23 cellular contexts compared by ENCODE assay signal in the genomic region with DNA sequence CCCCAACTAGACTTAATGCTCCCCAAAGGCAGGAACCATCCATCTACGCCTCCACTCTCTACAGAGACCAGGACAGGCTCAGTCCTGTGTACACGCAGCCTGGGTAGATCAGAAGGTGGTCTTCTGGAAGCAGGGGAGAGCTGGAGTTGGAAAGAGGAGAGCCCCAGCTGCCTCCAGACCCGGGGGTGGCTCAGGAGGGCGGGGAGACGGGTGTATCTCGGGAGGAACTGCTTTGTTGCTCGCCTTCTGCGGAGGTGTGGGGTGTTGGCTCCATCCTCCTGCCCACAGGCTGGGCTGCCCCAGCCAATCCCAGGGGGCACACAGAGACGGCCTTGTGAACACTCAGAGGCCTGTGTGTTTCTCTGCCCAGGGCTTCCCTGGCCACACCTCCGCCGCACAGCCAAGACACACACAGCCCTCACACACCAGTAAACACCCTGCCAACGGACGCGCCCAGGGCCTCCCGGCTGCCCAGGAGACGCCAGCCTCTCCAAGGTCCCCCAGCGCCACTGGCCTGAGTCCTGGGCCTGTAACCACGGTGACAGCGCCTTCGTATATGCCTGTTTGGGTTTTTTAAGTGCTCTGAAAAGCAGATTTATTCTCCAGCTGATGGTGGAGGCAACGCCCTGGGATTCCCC.
DNase-seq lines count a peak whose midpoint lies in the region; ATAC-seq, FAIRE-seq and TF ChIP-seq lines count a peak whose summit lies in the region.
"Had no signal": no experiment of that assay in that cellular context is flagged by ENCODE, and none has a peak within 500 bp of the region (broad histone marks: within the 10 kb centered on the region; RNA-seq: fewer than 3 reads in every experiment).

No MANE protein-coding gene starts in this region.

- H3K27me3 ChIP-seq in Panc1 (ENCODE audit: control insufficient read depth, insufficient read depth, low read length) = no peaks in the 10 kb centered on the region; the same call in 1 of the 2 replicates
- H3K27me3 ChIP-seq in HepG2 (ENCODE audit: control insufficient read depth in 1 of 2, insufficient read depth in 2 of 2, low read length in 2 of 2) = peaks cover 11 to 53% of the 10 kb centered on the region in 2 experiments; a peak in 4 of 5 replicates
- H3K27me3 ChIP-seq in testis = no peaks in the 10 kb centered on the region
- H3K27me3 ChIP-seq: right lobe of liver, tibial nerve had no signal

- TF ChIP-seq POLR2A in HepG2 (IDR thresholded peaks at IDR 0.05; ENCODE audit: insufficient read depth in 1 of 2, low read depth in 2 of 2, low read length in 2 of 2) (no peak), testis (IDR thresholded peaks at IDR 0.05) (no peak)

- no peak for FAIRE-seq in HepG2 (lab: Jason Lieb, UNC)
- FAIRE-seq: endometrium had no signal

- no peaks in the 10 kb centered on the region for H3K4me1 ChIP-seq in Panc1 (ENCODE audit: control insufficient read depth, insufficient read depth, low read length)
- no peaks in the 10 kb centered on the region for H3K4me1 ChIP-seq in HepG2 (ENCODE audit: insufficient read depth, low read length)
- H3K4me1 ChIP-seq in testis = no peaks in the 10 kb centered on the region
- H3K4me1 ChIP-seq: right lobe of liver had no signal

- in situ Hi-C loops in Panc1 (cut with HindIII; ENCODE audit: low pct_unique_long_range_greater_than_20kb, low sequenced_read_pairs) (no loop called here), HepG2 (cut with HindIII; ENCODE audit: extremely low pct_ligation_motif_present, low pct_unique_long_range_greater_than_20kb) (no loop called here)

- intact Hi-C loops in Panc1 (cut with micrococcal nuclease; ENCODE audit: unreplicated experiment) = no loop called here
- intact Hi-C loops in HepG2 (cut with micrococcal nuclease; ENCODE audit: unreplicated experiment) = no loop called here
- intact Hi-C loops in testis (cut with DNase I; ENCODE audit: low total_unique reads) = no loop called here

- ATAC-seq in Panc1 (peak; percentile 50; the same call in 1 of the 2 replicates), HepG2 (peak; percentile 38; the same call in 2 of the 3 replicates)
- ATAC-seq: activated naive CD8-positive, alpha-beta T cell treated with anti-CD3 and anti-CD28 coated beads, Interleukin-2, amount 50 U/mL, for 24 hours; activated T-cell treated with anti-CD3 and anti-CD28 coated beads, Interleukin-2, amount 50 U/mL, for 4 hours had no signal

- TF ChIP-seq CTCF in Panc1 (IDR thresholded peaks at IDR 0.05) (no peak), HepG2 (CRISPR knock-in tag; IDR thresholded peaks at IDR 0.05) (no peak), testis (IDR thresholded peaks at IDR 0.05) (no peak)

- no peaks in the 10 kb centered on the region for H3K9me3 ChIP-seq in Panc1 (ENCODE audit: control insufficient read depth, insufficient read depth, low read depth, low read length)
- no peaks in the 10 kb centered on the region for H3K9me3 ChIP-seq in HepG2 (ENCODE audit: low read length)
- H3K9me3 ChIP-seq in testis = no peaks in the 10 kb centered on the region
- H3K9me3 ChIP-seq: right lobe of liver had no signal

- H3K36me3 ChIP-seq in Panc1 (ENCODE audit: control insufficient read depth, insufficient read depth, low read length) (no peaks in the 10 kb centered on the region), HepG2 (replicated peaks in 1 of 2; ENCODE audit: control insufficient read depth in 1 of 2, insufficient read depth in 2 of 2, low read length in 2 of 2) (no peaks in the 10 kb centered on the region), testis (ENCODE audit: low read depth, missing control alignments) (no peaks in the 10 kb centered on the region)
- H3K36me3 ChIP-seq: right lobe of liver had no signal

- H3K79me2 ChIP-seq in HepG2 (ENCODE audit: insufficient read depth, low read length) = no peaks in the 10 kb centered on the region

- H3K4me2 ChIP-seq in HepG2 (ENCODE audit: low read depth, low read length) = no peak overlapping the region

- BruUV-seq in Panc1 (replicated peaks; lab: Mats Ljungman, UMichigan) = no TSS peak
- BruUV-seq in HepG2 (replicated peaks; lab: Mats Ljungman, UMichigan) = no TSS peak

- H3K4me3 ChIP-seq in Panc1 (ENCODE audit: low read depth in 2 of 2, low read length in 2 of 2) (no peak overlapping the region), HepG2 (replicated peaks in 1 of 3; ENCODE audit: insufficient read depth in 1 of 3, low read depth in 2 of 3, low read length in 3 of 3) (no peak overlapping the region), testis (no peak overlapping the region)
- H3K4me3 ChIP-seq: right lobe of liver, SK-N-MC, tibial nerve had no signal

- DNase-seq in DMS53 (lab: John Stamatoyannopoulos, UW) (peak; percentile 38), DMS53 treated with DMSO at 0.1 percent for 48 hours (lab: John Stamatoyannopoulos, UW; ENCODE audit: unreplicated experiment) (no peak), Panc1 (ENCODE audit: low read depth, low spot score) (no peak), HepG2 (ENCODE audit: low spot score) (no peak), testis (peak; percentile 81), A172 (ENCODE audit: low spot score) (no peak), MV-4-11 (lab: John Stamatoyannopoulos, UW) (no peak), NCI-H1048 (lab: John Stamatoyannopoulos, UW) (no peak)
- DNase-seq: 8988T; activated naive CD8-positive, alpha-beta T cell treated with anti-CD3 and anti-CD28 coated beads, Interleukin-2, amount 50 U/mL, for 24 hours; activated T-cell treated with anti-CD3 and anti-CD28 coated beads, Interleukin-2, amount 50 U/mL, for 4 hours; CD4-positive, CD25-positive, alpha-beta regulatory T cell; foreskin melanocyte; HCEC 1CT; NCI-H2227 treated with DMSO at 0.1 percent for 48 hours; nephron progenitor cell; OCI-M1; right lobe of liver; stimulated activated CD4-positive, alpha-beta T cell treated with anti-CD3 and anti-CD28 coated beads, Interleukin-4, amount 100 ng/mL, for 1 hour; stimulated activated CD8-positive, alpha-beta memory T cell treated with anti-CD3 and anti-CD28 coated beads, Interleukin-4, amount 100 ng/mL, for 48 hours had no signal

- H4K20me1 ChIP-seq in HepG2 (ENCODE audit: insufficient read depth, low read length) = no peaks in the 10 kb centered on the region

- no peak for TF ChIP-seq RAD21 in HepG2 (CRISPR knock-in tag; IDR thresholded peaks at IDR 0.05)

- H3K27ac ChIP-seq in Panc1 (ENCODE audit: low read length) (no peak overlapping the region), HepG2 (ENCODE audit: extremely low read length, insufficient read depth, low read length) (no peak overlapping the region), testis (no peak overlapping the region)
- H3K27ac ChIP-seq: right lobe of liver, SK-N-MC had no signal

- H3K9ac ChIP-seq in HepG2 (ENCODE audit: insufficient read depth, low read depth, low read length) = no peak overlapping the region

- 6% methylated on average over 20 of the region's 21 CpGs for WGBS in HepG2 (ENCODE audit: low lambda C conversion rate)
- WGBS in testis, 2 donors = 56 to 73% methylated on average over 11 to 15 of the region's 21 CpGs

- CTCF ChIA-PET in Panc1 (lab: Charles Lee) (no interaction called here), HepG2 (lab: Yijun Ruan, JAX; ENCODE audit: low intra/inter-chr PET ratio, low total read pairs) (no interaction called here)

- no peak overlapping the region for H2AFZ ChIP-seq in HepG2 (ENCODE audit: low read length)

- no peak for TF ChIP-seq EP300 in HepG2 (IDR thresholded peaks at IDR 0.05; ENCODE audit: low read depth in 2 of 2, low read length in 2 of 2)
- no peak for TF ChIP-seq EP300 in HepG2 (CRISPR knock-in tag; IDR thresholded peaks at IDR 0.05; ENCODE audit: borderline replicate concordance)

- POLR2A ChIA-PET in Panc1 (lab: Charles Lee) (no interaction called here), HepG2 (lab: Yijun Ruan, JAX) (no interaction called here)

TF ChIP-seq in HepG2, 621 proteins besides CTCF, POLR2A, EP300 and RAD21 (continues in another document):
- TF ChIP-seq, protein P1, sequence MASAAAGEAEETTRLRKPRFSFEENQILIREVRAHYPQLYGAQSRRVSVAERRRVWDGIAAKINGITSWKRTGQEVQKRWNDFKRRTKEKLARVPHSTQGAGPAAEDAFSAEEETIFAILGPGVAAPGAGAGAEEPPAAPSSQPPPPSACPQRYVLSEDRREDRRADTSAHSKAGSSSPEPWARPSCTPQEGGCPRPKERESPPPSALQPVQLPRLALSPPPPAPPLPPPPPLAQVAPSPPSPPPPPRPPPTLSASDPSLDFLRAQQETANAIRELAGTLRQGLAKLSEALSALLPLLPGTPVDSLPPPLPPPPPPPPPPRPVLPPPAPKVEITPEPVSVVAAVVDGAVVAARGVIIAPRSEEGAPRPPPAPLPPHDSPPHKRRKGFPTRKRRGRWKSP (CRISPR knock-in tag; IDR thresholded peaks at IDR 0.05) = no peak
- TF ChIP-seq MBNL3 (CRISPR knock-in tag; conservative IDR thresholded peaks at IDR 0.05) = no peak
- TF ChIP-seq ZNF781 (CRISPR knock-in tag; IDR thresholded peaks at IDR 0.05; ENCODE audit: borderline replicate concordance, not compliant biosample characterization) = no peak
- no peak for TF ChIP-seq TEAD3 (CRISPR knock-in tag; optimal IDR thresholded peaks at IDR 0.05; ENCODE audit: borderline replicate concordance)
- TF ChIP-seq, protein P2, sequence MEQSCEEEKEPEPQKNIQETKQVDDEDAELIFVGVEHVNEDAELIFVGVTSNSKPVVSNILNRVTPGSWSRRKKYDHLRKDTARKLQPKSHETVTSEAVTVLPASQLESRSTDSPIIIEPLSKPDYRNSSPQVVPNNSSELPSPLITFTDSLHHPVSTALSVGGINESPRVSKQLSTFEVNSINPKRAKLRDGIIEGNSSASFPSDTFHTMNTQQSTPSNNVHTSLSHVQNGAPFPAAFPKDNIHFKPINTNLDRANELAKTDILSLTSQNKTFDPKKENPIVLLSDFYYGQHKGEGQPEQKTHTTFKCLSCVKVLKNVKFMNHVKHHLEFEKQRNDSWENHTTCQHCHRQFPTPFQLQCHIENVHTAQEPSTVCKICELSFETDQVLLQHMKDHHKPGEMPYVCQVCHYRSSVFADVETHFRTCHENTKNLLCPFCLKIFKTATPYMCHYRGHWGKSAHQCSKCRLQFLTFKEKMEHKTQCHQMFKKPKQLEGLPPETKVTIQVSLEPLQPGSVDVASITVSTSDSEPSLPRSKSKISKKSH (CRISPR knock-in tag; IDR thresholded peaks at IDR 0.05; ENCODE audit: borderline replicate concordance) = no peak
- no peak for TF ChIP-seq NFRKB (IDR thresholded peaks at IDR 0.05)

Comparison
In these comparisons a context has a peak if more than half of its experiments do, and no peak if none do; other contexts are left out.
1. DNase-seq: peak in DMS53 (single experiment) and testis (single experiment); none in DMS53 treated with DMSO at 0.1 percent for 48 hours (single experiment), Panc1 (single experiment), HepG2 (single experiment), A172 (single experiment), MV-4-11 (single experiment) and NCI-H1048 (single experiment).